9 cellular contexts compared by ENCODE assay signal in the genomic region with DNA sequence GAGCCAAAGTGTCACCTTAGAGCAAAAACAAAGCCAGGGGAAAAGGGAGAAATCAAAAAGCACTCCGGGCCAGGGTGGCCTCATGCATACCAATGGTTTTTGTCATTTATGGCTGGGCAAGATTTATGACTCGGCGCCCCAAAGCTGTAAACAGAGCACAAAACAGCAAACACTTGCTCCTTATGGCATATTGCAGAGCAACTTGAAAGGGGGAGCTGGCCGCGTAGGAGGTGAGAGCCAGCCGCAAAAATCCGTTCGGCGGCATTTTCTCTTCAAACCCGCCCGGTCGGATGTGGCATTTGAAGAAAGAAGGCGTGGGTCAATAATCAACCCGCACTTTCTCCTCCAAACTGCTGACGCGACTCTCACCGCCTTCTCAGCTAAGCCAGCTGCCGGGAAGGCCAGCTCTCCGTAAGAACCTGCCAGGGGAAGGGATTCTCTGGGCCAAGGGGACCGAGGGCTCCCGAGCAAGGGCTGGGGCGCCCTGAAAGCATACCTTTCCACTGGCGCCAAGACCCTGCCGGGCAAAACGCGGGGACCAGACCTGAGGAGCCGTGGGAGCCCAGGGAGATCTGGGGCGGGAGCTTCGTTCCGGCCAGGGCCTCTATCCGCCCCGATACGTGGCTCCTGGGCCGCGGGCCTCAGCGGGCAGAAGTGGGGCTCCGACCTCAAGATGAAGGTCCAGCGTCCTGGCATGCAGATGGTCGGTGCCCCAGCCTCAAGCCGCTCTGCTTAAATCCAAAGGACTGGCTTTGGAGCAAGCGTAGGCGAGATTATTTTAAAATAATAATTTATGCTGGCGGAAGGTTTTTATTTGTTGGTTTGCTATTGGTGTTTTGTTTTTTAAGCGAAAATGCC. TPM values are rescaled to one million over a fixed set of nuclear protein-coding genes. Genes with fewer than 3 reads are reported as not detected.
DNase-seq lines count a peak whose midpoint lies in the region; ATAC-seq and TF ChIP-seq lines count a peak whose summit lies in the region.
"Had no signal": no experiment of that assay in that cellular context is flagged by ENCODE, and none has a peak within 500 bp of the region (broad histone marks: within the 10 kb centered on the region; RNA-seq: fewer than 3 reads in every experiment).

No MANE protein-coding gene starts in this region.

- H3K36me3 ChIP-seq in RWPE2 (ENCODE audit: low read depth) (no peaks in the 10 kb centered on the region; the same call in 1 of the 2 replicates), iPS-15b (ENCODE audit: control insufficient read depth, insufficient read depth, low read length) (no peaks in the 10 kb centered on the region), tibial nerve (peaks cover 0 to 7% (median 0%) of the 10 kb centered on the region in 3 donors)

- WGBS in tibial nerve, 2 donors = 65 to 72% methylated on average over 36 to 44 of the region's 44 CpGs

- H3K27me3 ChIP-seq in RWPE2 (ENCODE audit: insufficient read depth, poor library complexity, severe bottlenecking) (no peaks in the 10 kb centered on the region), iPS-15b (ENCODE audit: control insufficient read depth, insufficient read depth, low read length) (peaks cover 96% of the 10 kb centered on the region), tibial nerve (peaks cover 0 to 54% of the 10 kb centered on the region in 2 donors)

- H3K4me3 ChIP-seq in RWPE2 (ENCODE audit: severe bottlenecking) = peak overlapping the region; percentile 21
- peak overlapping the region; percentile 22 for H3K4me3 ChIP-seq in iPS-15b (ENCODE audit: low read depth, low read length)
- peak overlapping the region in 2 of 4 donors; percentile 6 to 18 for H3K4me3 ChIP-seq in tibial nerve

- H3K27ac ChIP-seq in RWPE2 (ENCODE audit: poor library complexity, severe bottlenecking) (peak overlapping the region; percentile 86), tibial nerve (peak overlapping the region in 3 of 4 donors; percentile 29 to 83 (median 52))
- H3K27ac ChIP-seq: HL-60 had no signal

- H3K9me3 ChIP-seq in RWPE2 (ENCODE audit: severe bottlenecking) (no peaks in the 10 kb centered on the region), iPS-15b (ENCODE audit: control insufficient read depth, insufficient read depth, low read length) (no peaks in the 10 kb centered on the region), tibial nerve (no peaks in the 10 kb centered on the region)

- no peak for TF ChIP-seq POLR2A in tibial nerve (IDR thresholded peaks at IDR 0.05)

- no peak for DNase-seq in RWPE2 (ENCODE audit: low spot score)
- DNase-seq in tibial nerve (ENCODE audit: low spot score in 2 of 2) = no peak
- no peak for DNase-seq in NCI-H446 (lab: John Stamatoyannopoulos, UW)
- DNase-seq in COR-L47 (lab: John Stamatoyannopoulos, UW) = no peak
- DNase-seq: activated gamma-delta T cell treated with Interleukin-2 at 50 U/mL for 16 hours had no signal

- H3K9ac ChIP-seq in iPS-15b (ENCODE audit: low read depth, low read length) = no peak overlapping the region

- no peak for TF ChIP-seq EP300 in tibial nerve (IDR thresholded peaks at IDR 0.05)

- H3K4me1 ChIP-seq in RWPE2 (ENCODE audit: insufficient read depth, poor library complexity, severe bottlenecking) (peaks cover 29% of the 10 kb centered on the region), iPS-15b (ENCODE audit: control insufficient read depth, insufficient read depth, low read length) (peaks cover 3% of the 10 kb centered on the region), tibial nerve (peaks cover 0 to 61% (median 3%) of the 10 kb centered on the region in 4 donors)

- TF ChIP-seq CTCF in RWPE2 (IDR thresholded peaks at IDR 0.05; ENCODE audit: poor library complexity, severe bottlenecking) (no peak), tibial nerve (IDR thresholded peaks at IDR 0.05) (no peak)

- peak; percentile 39 for ATAC-seq in RWPE2 (ENCODE audit: low read depth)

RNA-seq across cellular contexts. Expression of a gene that starts 12.9 kb away (rescaled TPM):
- total RNA-seq in tibial nerve = 1 to 10 TPM; 2.5 to 5.9 (median 5.2) TPM
- total RNA-seq: temporal lobe had no signal

RNA-seq across cellular contexts. Expression of a gene that starts 15.2 kb away (rescaled TPM):
- 1 to 10 TPM; 4.4 to 6.3 (median 4.7) TPM for total RNA-seq in tibial nerve
- total RNA-seq: mononuclear cell, temporal lobe had no signal

RNA-seq across cellular contexts. Expression of a gene that starts 19.6 kb away (rescaled TPM):
- 1 to 10 TPM in 2 of 4 donors, under 1 TPM in 2; 0.44 to 2.1 (median 1.2) TPM for total RNA-seq in tibial nerve
- total RNA-seq: temporal lobe had no signal

RNA-seq across cellular contexts. Expression of a gene that starts 28.1 kb away (rescaled TPM):
- total RNA-seq in tibial nerve = 10 to 100 TPM; 12.0 to 25.9 (median 16.6) TPM
- total RNA-seq: temporal lobe had no signal

RNA-seq across cellular contexts. Expression of a gene that starts 32.2 kb away (rescaled TPM):
- 10 to 100 TPM; 11.1 to 30.9 (median 18.7) TPM for total RNA-seq in tibial nerve
- total RNA-seq: mononuclear cell, temporal lobe had no signal
